Comparison of ENCODE assay signal across 15 cellular contexts in the genomic region with DNA sequence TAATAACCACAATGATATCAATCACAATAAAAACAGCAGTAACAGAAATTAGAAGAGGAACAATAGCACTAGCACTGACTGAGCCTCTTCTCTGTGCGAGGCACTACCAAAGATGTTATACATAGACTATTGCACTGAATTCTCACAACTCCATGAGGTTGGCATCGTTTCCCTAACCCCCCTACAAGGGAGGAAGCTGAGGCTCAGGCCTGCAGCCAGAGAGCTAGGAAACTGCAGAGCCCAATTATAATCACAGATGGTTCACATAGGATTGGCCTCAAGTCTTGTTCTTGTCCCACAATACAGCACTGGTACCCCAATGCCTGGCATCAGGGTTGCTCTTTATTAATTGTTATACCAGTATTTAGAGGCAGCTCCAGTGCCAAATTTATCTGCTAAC.
A peak's percentile ranks its signal among the peaks of the same experiment; 100 is the strongest.
DNase-seq lines count a peak whose midpoint lies in the region; ATAC-seq and TF ChIP-seq lines count a peak whose summit lies in the region.
"Had no signal": no experiment of that assay in that cellular context is flagged by ENCODE, and none has a peak within 500 bp of the region (broad histone marks: within the 10 kb centered on the region; RNA-seq: fewer than 3 reads in every experiment).

No MANE protein-coding gene starts in this region.

- intact Hi-C loops in CD4-positive, alpha-beta memory T cell (cut with micrococcal nuclease): no loop called here

- no peaks in the 10 kb centered on the region for H3K36me3 Mint-ChIP-seq in endothelial cell (ENCODE audit: low read depth, unreplicated experiment)
- peaks cover 15 to 41% of the 10 kb centered on the region in 2 donors for H3K36me3 Mint-ChIP-seq in CD4-positive, alpha-beta memory T cell
- H3K36me3 Mint-ChIP-seq: IgD-negative memory B cell had no signal

- peak overlapping the region; percentile 12 for H3K27ac Mint-ChIP-seq in endothelial cell (ENCODE audit: unreplicated experiment)
- H3K27ac Mint-ChIP-seq in CD4-positive, alpha-beta memory T cell: no peak overlapping the region
- H3K27ac Mint-ChIP-seq: CD14-positive monocyte, IgD-negative memory B cell had no signal

- H3K9me3 Mint-ChIP-seq in endothelial cell (ENCODE audit: unreplicated experiment): no peaks in the 10 kb centered on the region
- H3K9me3 Mint-ChIP-seq in CD4-positive, alpha-beta memory T cell: peaks cover 1 to 15% (median 12%) of the 10 kb centered on the region in 8 donors
- H3K9me3 Mint-ChIP-seq: H9 had no signal

- no peak overlapping the region for H3K4me3 ChIP-seq in CD4-positive, alpha-beta memory T cell (ENCODE audit: low read length in 2 of 2)
- H3K4me3 ChIP-seq: A549 had no signal

- no peaks in the 10 kb centered on the region for H3K4me1 ChIP-seq in CD4-positive, alpha-beta memory T cell (ENCODE audit: insufficient read depth, low read length)

- H3K27ac ChIP-seq in CD4-positive, alpha-beta memory T cell (ENCODE audit: low read depth, low read length): no peak overlapping the region

- H3K9me3 ChIP-seq in CD4-positive, alpha-beta memory T cell (ENCODE audit: control insufficient read depth in 1 of 2, low read length in 2 of 2): no peaks in the 10 kb centered on the region
- H3K9me3 ChIP-seq: A549, Caco-2 had no signal

- CTCF ChIA-PET in CD4-positive, alpha-beta memory T cell (lab: Charles Lee; ENCODE audit: partially characterized antibody): no interaction called here

- ATAC-seq in GM18517 (IDR thresholded peaks at IDR 0.05; ENCODE audit: unreplicated experiment): no peak
- ATAC-seq: A549 had no signal

- H3K36me3 ChIP-seq in CD4-positive, alpha-beta memory T cell (ENCODE audit: insufficient read depth, low read length): no peaks in the 10 kb centered on the region

- no peak for TF ChIP-seq CTCF in endothelial cell (IDR thresholded peaks at IDR 0.05; ENCODE audit: unreplicated experiment)

- no peak overlapping the region for H3K4me3 Mint-ChIP-seq in endothelial cell (ENCODE audit: unreplicated experiment)
- peak overlapping the region in 1 of 8 donors; percentile 30 for H3K4me3 Mint-ChIP-seq in CD4-positive, alpha-beta memory T cell
- H3K4me3 Mint-ChIP-seq: CD14-positive monocyte; CD8-positive, alpha-beta memory T cell; H9; IgD-negative memory B cell had no signal

- no peaks in the 10 kb centered on the region for H3K27me3 Mint-ChIP-seq in endothelial cell (ENCODE audit: unreplicated experiment)
- H3K27me3 Mint-ChIP-seq in CD4-positive, alpha-beta memory T cell: no peaks in the 10 kb centered on the region
- H3K27me3 Mint-ChIP-seq: CD8-positive, alpha-beta memory T cell; IgD-negative memory B cell had no signal

- H3K4me1 Mint-ChIP-seq in endothelial cell (ENCODE audit: unreplicated experiment): peaks cover 17% of the 10 kb centered on the region
- peaks cover 0 to 7% (median 2%) of the 10 kb centered on the region in 4 donors for H3K4me1 Mint-ChIP-seq in CD4-positive, alpha-beta memory T cell
- H3K4me1 Mint-ChIP-seq: CD14-positive monocyte, IgD-negative memory B cell had no signal

- POLR2A ChIA-PET in CD4-positive, alpha-beta memory T cell (lab: Charles Lee; ENCODE audit: partially characterized antibody): no interaction called here

- in situ Hi-C loops in G401 (cut with HindIII; ENCODE audit: low sequenced_read_pairs): no loop called here

- no peaks in the 10 kb centered on the region for H3K27me3 ChIP-seq in CD4-positive, alpha-beta memory T cell (ENCODE audit: insufficient read depth, low read length)

- peak; percentile 96 for DNase-seq in G401 (ENCODE audit: low spot score)
- DNase-seq in NCI-H446 treated with DMSO at 0.1 percent for 48 hours (lab: John Stamatoyannopoulos, UW): peak; percentile 78
- no peak for DNase-seq in endothelial cell (ENCODE audit: low spot score)
- no peak for DNase-seq in OCI-M1 (lab: John Stamatoyannopoulos, UW)
- no peak for DNase-seq in NCI-H510A (lab: John Stamatoyannopoulos, UW)
- no peak for DNase-seq in CD4-positive, alpha-beta memory T cell
- DNase-seq: Caco-2; CD8-positive, alpha-beta memory T cell; DMS53; GOT3; H9 had no signal

Comparison
In these comparisons a context has a peak if more than half of its experiments do, and no peak if none do; other contexts are left out.
1. DNase-seq: peak in G401 (single experiment) and NCI-H446 treated with DMSO at 0.1 percent for 48 hours (single experiment); none in endothelial cell (single experiment), OCI-M1 (single experiment), NCI-H510A (single experiment) and CD4-positive, alpha-beta memory T cell (0 of 5).